In genomic region chr5:88732181-88732633, GRCh38 we compare ENCODE assay signal across 7 cellular contexts.
DNase-seq lines count a peak whose midpoint lies in the region; ATAC-seq, FAIRE-seq and TF ChIP-seq lines count a peak whose summit lies in the region.

No MANE protein-coding gene starts in this region.

- FAIRE-seq in GM19239 (lab: Jason Lieb, UNC) = peak; percentile 100

- peak overlapping the region; percentile 70 for H3K27ac ChIP-seq in SU-DHL-6 (ENCODE audit: low read depth, low read length)

- no peak overlapping the region for H3K4me3 ChIP-seq in SU-DHL-6 (ENCODE audit: insufficient read depth, low read length, poor library complexity, severe bottlenecking)

- no peaks in the 10 kb centered on the region for H3K9me3 ChIP-seq in SU-DHL-6 (ENCODE audit: insufficient read depth, low read length)

- H3K4me2 ChIP-seq in SU-DHL-6 (ENCODE audit: low read depth, low read length, poor library complexity, severe bottlenecking) = peak overlapping the region; percentile 56

- no peaks in the 10 kb centered on the region for H4K20me1 ChIP-seq in SU-DHL-6 (ENCODE audit: low read depth, low read length)

- peaks cover 9% of the 10 kb centered on the region; the same call in 1 of the 2 replicates for H3F3A ChIP-seq in SU-DHL-6 (ENCODE audit: insufficient read depth)

- H3K79me2 ChIP-seq in SU-DHL-6 (ENCODE audit: insufficient read depth, low read length) = no peaks in the 10 kb centered on the region

- TF ChIP-seq CTCF in SU-DHL-6 (IDR thresholded peaks at IDR 0.05; ENCODE audit: insufficient read depth, low read length, poor library complexity, severe bottlenecking) = no peak

- H3K27me3 ChIP-seq in SU-DHL-6 (ENCODE audit: low read length) = no peaks in the 10 kb centered on the region

- peak overlapping the region; percentile 18; the same call in 1 of the 2 replicates for H3K9ac ChIP-seq in SU-DHL-6 (ENCODE audit: low read length)

- peak; percentile 53 for ATAC-seq in HG03064 (IDR thresholded peaks at IDR 0.05; ENCODE audit: low read depth, unreplicated experiment)
- ATAC-seq in left lobe of liver = peak; percentile 33

- no peaks in the 10 kb centered on the region for H3K9me2 ChIP-seq in SU-DHL-6 (replicated peaks; ENCODE audit: insufficient read depth, low read length)

- peak overlapping the region; percentile 19 for H2AFZ ChIP-seq in SU-DHL-6 (ENCODE audit: low read depth, low read length, severe bottlenecking)

- no peaks in the 10 kb centered on the region for H3K36me3 ChIP-seq in SU-DHL-6 (ENCODE audit: low read length)

- no peak for DNase-seq in GM19239 (ENCODE audit: insufficient read length, low spot score)
- DNase-seq in left lobe of liver (ENCODE audit: low spot score) = no peak
- DNase-seq in activated effector memory CD4-positive, alpha-beta T cell treated with anti-CD3 and anti-CD28 coated beads, Interleukin-2, amount 50 U/mL, for 16 hours = no peak
- DNase-seq in NCI-H2081 (lab: John Stamatoyannopoulos, UW) = no peak
- DNase-seq in inferior parietal cortex (ENCODE audit: extremely low spot score) = no peak
